In the genomic region with DNA sequence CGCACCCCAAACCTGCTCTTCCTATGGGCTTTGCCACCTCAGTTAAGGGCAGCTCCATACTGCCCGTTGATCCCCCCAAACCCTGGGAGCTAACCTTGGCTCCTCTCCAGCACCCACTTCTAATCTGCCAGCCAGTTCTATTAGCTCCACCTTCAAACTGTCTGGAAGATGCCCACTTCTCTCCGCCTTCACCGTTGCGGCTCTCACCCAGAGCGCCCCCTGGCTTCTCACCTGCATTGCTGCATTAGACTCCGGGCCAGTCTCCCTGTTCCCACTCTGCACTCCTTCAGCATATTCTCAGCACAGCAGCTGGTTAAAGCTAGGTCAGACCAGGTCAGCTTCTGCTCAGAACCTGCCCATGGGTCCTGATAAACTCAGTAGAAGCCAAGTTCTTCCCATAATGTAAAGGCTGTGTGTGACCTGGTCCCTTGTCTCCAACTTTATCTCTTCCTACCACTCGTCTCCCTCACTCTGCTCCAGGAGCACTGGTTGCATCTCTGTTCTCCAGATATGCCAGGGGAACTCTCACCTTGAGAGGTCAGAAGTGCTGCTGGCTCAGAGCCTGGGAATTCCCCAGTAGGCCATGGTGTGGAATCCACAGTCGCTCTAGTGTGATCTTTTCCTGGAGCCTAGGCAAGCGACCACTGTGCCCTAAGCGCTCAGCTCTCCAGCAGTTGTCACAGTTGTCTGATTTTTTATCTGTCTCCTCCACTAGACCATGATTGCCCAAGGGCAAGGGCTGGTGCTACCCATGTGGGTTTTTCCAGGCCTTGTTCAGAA, we compare ENCODE assay signal across 8 cellular contexts.
A peak's percentile ranks its signal among the peaks of the same experiment; 100 is the strongest.
DNase-seq lines count a peak whose midpoint lies in the region; ATAC-seq and TF ChIP-seq lines count a peak whose summit lies in the region.

No MANE protein-coding gene starts in this region.

- CTCF ChIA-PET in activated CD4-positive, alpha-beta memory T cell treated with anti-CD3 and anti-CD28 coated beads for 36 hours (lab: Charles Lee), result interaction anchor here (1.1 to 2.5 kb wide), 3 partner anchors 10 to 381 kb away, joined by 3 to 5 read pairs (median 5); no protein-coding TSS in a partner anchor

- no peak overlapping the region for H2AFZ ChIP-seq in GM23338

- H3K4me1 Mint-ChIP-seq in GM23338, result peaks cover 11% of the 10 kb centered on the region; the same call in 2 of the 3 replicates
- H3K4me1 Mint-ChIP-seq in activated CD4-positive, alpha-beta memory T cell treated with anti-CD3 and anti-CD28 coated beads for 36 hours (ENCODE audit: low read depth), result no peaks in the 10 kb centered on the region

- peak; percentile 86 to 91 for TF ChIP-seq CTCF in GM23338 (conservative IDR thresholded peaks at IDR 0.05; ENCODE audit: low read depth in 2 of 2)

- DNase-seq in AG08396 (ENCODE audit: low spot score), result peak; percentile 57
- DNase-seq in GM23338 (ENCODE audit: low spot score), result peak; percentile 79
- DNase-seq in activated CD4-positive, alpha-beta memory T cell treated with anti-CD3 and anti-CD28 coated beads for 36 hours, result peak; percentile 18
- DNase-seq in kidney tubule cell (ENCODE audit: low spot score), result peak; percentile 38
- DNase-seq in activated CD8-positive, alpha-beta memory T cell treated with anti-CD3 and anti-CD28 coated beads, Interleukin-2, amount 50 U/mL, for 4 hours, result no peak

- no peak overlapping the region for H3K4me3 Mint-ChIP-seq in GM23338
- H3K4me3 Mint-ChIP-seq in activated CD4-positive, alpha-beta memory T cell treated with anti-CD3 and anti-CD28 coated beads for 36 hours, result no peak overlapping the region

- peak overlapping the region; percentile 54; the same call in 1 of the 2 replicates for H3K27ac Mint-ChIP-seq in GM23338
- H3K27ac Mint-ChIP-seq in activated CD4-positive, alpha-beta memory T cell treated with anti-CD3 and anti-CD28 coated beads for 36 hours, result no peak overlapping the region

- no peaks in the 10 kb centered on the region for H3K9me3 Mint-ChIP-seq in GM23338
- no peaks in the 10 kb centered on the region for H3K9me3 Mint-ChIP-seq in activated CD4-positive, alpha-beta memory T cell treated with anti-CD3 and anti-CD28 coated beads for 36 hours

- peaks cover 8% of the 10 kb centered on the region for H3K79me2 ChIP-seq in GM23338 (replicated peaks; ENCODE audit: insufficient read depth)

- 0 out of 2 replicates have a peak, but pooled peaks cover 3% of the 10 kb centered on the region for H3K36me3 ChIP-seq in GM23338 (ENCODE audit: insufficient read depth)

- H3K4me3 ChIP-seq in GM23338, result no peak overlapping the region

- H3K9me2 ChIP-seq in GM23338 (ENCODE audit: insufficient read depth), result no peaks in the 10 kb centered on the region

- peaks cover 4% of the 10 kb centered on the region; the same call in 2 of the 3 replicates for H3K36me3 Mint-ChIP-seq in GM23338 (ENCODE audit: low read depth)
- no peaks in the 10 kb centered on the region for H3K36me3 Mint-ChIP-seq in activated CD4-positive, alpha-beta memory T cell treated with anti-CD3 and anti-CD28 coated beads for 36 hours

- H4K20me1 ChIP-seq in GM23338 (replicated peaks; ENCODE audit: insufficient read depth), result peaks cover 8% of the 10 kb centered on the region; the same call in 1 of the 2 replicates

- H3K27me3 ChIP-seq in GM23338 (ENCODE audit: insufficient read depth), result no peaks in the 10 kb centered on the region

- intact Hi-C loops in activated CD4-positive, alpha-beta memory T cell treated with anti-CD3 and anti-CD28 coated beads for 36 hours (cut with micrococcal nuclease), result no loop called here

- no peaks in the 10 kb centered on the region for H3F3A ChIP-seq in GM23338 (replicated peaks; ENCODE audit: low read depth)

- peaks cover 6% of the 10 kb centered on the region for H3K27me3 Mint-ChIP-seq in GM23338 (ENCODE audit: insufficient read depth, low read depth, poor library complexity)
- peaks cover 7% of the 10 kb centered on the region for H3K27me3 Mint-ChIP-seq in activated CD4-positive, alpha-beta memory T cell treated with anti-CD3 and anti-CD28 coated beads for 36 hours

- H3K4me1 ChIP-seq in GM23338 (ENCODE audit: insufficient read depth), result no peaks in the 10 kb centered on the region

- H3K27ac ChIP-seq in GM23338 (ENCODE audit: low read depth), result no peak overlapping the region

- ATAC-seq in GM23338 (peak; percentile 97), HG02571 (IDR thresholded peaks at IDR 0.05; ENCODE audit: unreplicated experiment) (no peak), GM21723 (IDR thresholded peaks at IDR 0.05; ENCODE audit: unreplicated experiment) (no peak)
- no peak for ATAC-seq in activated CD4-positive, CD25-positive, alpha-beta regulatory T cell treated with anti-CD3 and anti-CD28 coated beads, Interleukin-2, amount 50 U/mL, for 24 hours

- POLR2A ChIA-PET in activated CD4-positive, alpha-beta memory T cell treated with anti-CD3 and anti-CD28 coated beads for 36 hours (lab: Charles Lee), result no interaction called here

- no peak overlapping the region for H3K4me2 ChIP-seq in GM23338

TF ChIP-seq in GM23338, 12 proteins besides CTCF, POLR2A, EP300 and RAD21:
- TF ChIP-seq ZNF331 (CRISPR knock-in tag; IDR thresholded peaks at IDR 0.05; ENCODE audit: low read depth) (no peak), EZH2 (IDR thresholded peaks at IDR 0.05; ENCODE audit: low read depth, unreplicated experiment) (no peak)
- TF ChIP-seq, protein P1, sequence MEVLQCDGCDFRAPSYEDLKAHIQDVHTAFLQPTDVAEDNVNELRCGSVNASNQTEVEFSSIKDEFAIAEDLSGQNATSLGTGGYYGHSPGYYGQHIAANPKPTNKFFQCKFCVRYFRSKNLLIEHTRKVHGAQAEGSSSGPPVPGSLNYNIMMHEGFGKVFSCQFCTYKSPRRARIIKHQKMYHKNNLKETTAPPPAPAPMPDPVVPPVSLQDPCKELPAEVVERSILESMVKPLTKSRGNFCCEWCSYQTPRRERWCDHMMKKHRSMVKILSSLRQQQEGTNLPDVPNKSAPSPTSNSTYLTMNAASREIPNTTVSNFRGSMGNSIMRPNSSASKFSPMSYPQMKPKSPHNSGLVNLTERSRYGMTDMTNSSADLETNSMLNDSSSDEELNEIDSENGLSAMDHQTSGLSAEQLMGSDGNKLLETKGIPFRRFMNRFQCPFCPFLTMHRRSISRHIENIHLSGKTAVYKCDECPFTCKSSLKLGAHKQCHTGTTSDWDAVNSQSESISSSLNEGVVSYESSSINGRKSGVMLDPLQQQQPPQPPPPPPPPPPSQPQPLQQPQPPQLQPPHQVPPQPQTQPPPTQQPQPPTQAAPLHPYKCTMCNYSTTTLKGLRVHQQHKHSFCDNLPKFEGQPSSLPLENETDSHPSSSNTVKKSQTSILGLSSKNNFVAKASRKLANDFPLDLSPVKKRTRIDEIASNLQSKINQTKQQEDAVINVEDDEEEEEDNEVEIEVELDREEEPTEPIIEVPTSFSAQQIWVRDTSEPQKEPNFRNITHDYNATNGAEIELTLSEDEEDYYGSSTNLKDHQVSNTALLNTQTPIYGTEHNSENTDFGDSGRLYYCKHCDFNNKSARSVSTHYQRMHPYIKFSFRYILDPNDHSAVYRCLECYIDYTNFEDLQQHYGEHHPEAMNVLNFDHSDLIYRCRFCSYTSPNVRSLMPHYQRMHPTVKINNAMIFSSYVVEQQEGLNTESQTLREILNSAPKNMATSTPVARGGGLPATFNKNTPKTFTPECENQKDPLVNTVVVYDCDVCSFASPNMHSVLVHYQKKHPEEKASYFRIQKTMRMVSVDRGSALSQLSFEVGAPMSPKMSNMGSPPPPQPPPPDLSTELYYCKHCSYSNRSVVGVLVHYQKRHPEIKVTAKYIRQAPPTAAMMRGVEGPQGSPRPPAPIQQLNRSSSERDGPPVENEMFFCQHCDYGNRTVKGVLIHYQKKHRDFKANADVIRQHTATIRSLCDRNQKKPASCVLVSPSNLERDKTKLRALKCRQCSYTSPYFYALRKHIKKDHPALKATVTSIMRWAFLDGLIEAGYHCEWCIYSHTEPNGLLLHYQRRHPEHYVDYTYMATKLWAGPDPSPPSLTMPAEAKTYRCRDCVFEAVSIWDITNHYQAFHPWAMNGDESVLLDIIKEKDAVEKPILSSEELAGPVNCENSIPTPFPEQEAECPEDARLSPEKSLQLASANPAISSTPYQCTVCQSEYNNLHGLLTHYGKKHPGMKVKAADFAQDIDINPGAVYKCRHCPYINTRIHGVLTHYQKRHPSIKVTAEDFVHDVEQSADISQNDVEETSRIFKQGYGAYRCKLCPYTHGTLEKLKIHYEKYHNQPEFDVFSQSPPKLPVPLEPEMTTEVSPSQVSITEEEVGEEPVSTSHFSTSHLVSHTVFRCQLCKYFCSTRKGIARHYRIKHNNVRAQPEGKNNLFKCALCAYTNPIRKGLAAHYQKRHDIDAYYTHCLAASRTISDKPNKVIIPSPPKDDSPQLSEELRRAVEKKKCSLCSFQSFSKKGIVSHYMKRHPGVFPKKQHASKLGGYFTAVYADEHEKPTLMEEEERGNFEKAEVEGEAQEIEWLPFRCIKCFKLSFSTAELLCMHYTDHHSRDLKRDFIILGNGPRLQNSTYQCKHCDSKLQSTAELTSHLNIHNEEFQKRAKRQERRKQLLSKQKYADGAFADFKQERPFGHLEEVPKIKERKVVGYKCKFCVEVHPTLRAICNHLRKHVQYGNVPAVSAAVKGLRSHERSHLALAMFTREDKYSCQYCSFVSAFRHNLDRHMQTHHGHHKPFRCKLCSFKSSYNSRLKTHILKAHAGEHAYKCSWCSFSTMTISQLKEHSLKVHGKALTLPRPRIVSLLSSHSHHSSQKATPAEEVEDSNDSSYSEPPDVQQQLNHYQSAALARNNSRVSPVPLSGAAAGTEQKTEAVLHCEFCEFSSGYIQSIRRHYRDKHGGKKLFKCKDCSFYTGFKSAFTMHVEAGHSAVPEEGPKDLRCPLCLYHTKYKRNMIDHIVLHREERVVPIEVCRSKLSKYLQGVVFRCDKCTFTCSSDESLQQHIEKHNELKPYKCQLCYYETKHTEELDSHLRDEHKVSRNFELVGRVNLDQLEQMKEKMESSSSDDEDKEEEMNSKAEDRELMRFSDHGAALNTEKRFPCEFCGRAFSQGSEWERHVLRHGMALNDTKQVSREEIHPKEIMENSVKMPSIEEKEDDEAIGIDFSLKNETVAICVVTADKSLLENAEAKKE (CRISPR knock-in tag; IDR thresholded peaks at IDR 0.05), result no peak
TF ChIP-seq in GM23338: peak in this region for 0.
